Comparison of ENCODE assay signal across 2 cellular contexts in the genomic region with DNA sequence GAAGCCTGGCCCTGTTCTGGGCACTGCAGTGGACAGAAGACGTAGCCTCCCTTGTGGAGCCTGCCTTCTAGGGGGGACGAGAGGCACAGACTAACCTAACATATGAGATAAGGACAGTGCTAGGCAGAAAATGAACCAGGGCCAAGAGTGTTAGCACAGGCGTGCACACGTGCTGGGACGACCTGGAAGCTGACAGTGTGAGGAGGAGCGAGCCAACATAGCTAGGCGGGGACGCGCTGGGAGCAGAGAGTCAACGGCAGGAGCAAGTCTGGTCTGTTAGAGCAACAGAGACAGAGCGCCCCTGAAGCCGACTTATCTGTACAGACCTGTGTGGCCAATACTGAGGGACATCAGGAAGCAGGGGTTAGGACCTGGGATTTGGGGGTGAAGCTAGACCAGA.
TF ChIP-seq lines count a peak whose summit lies in the region.

No MANE protein-coding gene starts in this region.

TF ChIP-seq in liver, 16 proteins besides CTCF, POLR2A, EP300 and RAD21:
- TF ChIP-seq FOXA2 (IDR thresholded peaks at IDR 0.05): no peak
- TF ChIP-seq FOXA1 (IDR thresholded peaks at IDR 0.05): no peak
- TF ChIP-seq, protein P1, sequence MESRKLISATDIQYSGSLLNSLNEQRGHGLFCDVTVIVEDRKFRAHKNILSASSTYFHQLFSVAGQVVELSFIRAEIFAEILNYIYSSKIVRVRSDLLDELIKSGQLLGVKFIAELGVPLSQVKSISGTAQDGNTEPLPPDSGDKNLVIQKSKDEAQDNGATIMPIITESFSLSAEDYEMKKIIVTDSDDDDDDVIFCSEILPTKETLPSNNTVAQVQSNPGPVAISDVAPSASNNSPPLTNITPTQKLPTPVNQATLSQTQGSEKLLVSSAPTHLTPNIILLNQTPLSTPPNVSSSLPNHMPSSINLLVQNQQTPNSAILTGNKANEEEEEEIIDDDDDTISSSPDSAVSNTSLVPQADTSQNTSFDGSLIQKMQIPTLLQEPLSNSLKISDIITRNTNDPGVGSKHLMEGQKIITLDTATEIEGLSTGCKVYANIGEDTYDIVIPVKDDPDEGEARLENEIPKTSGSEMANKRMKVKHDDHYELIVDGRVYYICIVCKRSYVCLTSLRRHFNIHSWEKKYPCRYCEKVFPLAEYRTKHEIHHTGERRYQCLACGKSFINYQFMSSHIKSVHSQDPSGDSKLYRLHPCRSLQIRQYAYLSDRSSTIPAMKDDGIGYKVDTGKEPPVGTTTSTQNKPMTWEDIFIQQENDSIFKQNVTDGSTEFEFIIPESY (IDR thresholded peaks at IDR 0.05): no peak
- TF ChIP-seq JUND (IDR thresholded peaks at IDR 0.05): no peak
- TF ChIP-seq RXRA (IDR thresholded peaks at IDR 0.05): peak; percentile 36 to 73
- peak; percentile 32 for TF ChIP-seq YY1 (IDR thresholded peaks at IDR 0.05)
- peak in 1 of 2 donors; percentile 53 for TF ChIP-seq GABPA (IDR thresholded peaks at IDR 0.05 in 1 of 2, conservative IDR thresholded peaks at IDR 0.05 in 1 of 2)
- peak; percentile 44 for TF ChIP-seq SP1 (IDR thresholded peaks at IDR 0.05)
- no peak for TF ChIP-seq NR2F2 (IDR thresholded peaks at IDR 0.05)
- TF ChIP-seq, protein P2, sequence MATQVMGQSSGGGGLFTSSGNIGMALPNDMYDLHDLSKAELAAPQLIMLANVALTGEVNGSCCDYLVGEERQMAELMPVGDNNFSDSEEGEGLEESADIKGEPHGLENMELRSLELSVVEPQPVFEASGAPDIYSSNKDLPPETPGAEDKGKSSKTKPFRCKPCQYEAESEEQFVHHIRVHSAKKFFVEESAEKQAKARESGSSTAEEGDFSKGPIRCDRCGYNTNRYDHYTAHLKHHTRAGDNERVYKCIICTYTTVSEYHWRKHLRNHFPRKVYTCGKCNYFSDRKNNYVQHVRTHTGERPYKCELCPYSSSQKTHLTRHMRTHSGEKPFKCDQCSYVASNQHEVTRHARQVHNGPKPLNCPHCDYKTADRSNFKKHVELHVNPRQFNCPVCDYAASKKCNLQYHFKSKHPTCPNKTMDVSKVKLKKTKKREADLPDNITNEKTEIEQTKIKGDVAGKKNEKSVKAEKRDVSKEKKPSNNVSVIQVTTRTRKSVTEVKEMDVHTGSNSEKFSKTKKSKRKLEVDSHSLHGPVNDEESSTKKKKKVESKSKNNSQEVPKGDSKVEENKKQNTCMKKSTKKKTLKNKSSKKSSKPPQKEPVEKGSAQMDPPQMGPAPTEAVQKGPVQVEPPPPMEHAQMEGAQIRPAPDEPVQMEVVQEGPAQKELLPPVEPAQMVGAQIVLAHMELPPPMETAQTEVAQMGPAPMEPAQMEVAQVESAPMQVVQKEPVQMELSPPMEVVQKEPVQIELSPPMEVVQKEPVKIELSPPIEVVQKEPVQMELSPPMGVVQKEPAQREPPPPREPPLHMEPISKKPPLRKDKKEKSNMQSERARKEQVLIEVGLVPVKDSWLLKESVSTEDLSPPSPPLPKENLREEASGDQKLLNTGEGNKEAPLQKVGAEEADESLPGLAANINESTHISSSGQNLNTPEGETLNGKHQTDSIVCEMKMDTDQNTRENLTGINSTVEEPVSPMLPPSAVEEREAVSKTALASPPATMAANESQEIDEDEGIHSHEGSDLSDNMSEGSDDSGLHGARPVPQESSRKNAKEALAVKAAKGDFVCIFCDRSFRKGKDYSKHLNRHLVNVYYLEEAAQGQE (IDR thresholded peaks at IDR 0.05): peak; percentile 13
- no peak for TF ChIP-seq EGR1 (IDR thresholded peaks at IDR 0.05; ENCODE audit: low read depth in 2 of 2)
- TF ChIP-seq, protein P3, sequence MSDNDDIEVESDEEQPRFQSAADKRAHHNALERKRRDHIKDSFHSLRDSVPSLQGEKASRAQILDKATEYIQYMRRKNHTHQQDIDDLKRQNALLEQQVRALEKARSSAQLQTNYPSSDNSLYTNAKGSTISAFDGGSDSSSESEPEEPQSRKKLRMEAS (IDR thresholded peaks at IDR 0.05): peak; percentile 81
- TF ChIP-seq, protein P4, sequence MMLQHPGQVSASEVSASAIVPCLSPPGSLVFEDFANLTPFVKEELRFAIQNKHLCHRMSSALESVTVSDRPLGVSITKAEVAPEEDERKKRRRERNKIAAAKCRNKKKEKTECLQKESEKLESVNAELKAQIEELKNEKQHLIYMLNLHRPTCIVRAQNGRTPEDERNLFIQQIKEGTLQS (IDR thresholded peaks at IDR 0.05): no peak
- peak; percentile 28 to 66 for TF ChIP-seq HNF4A (conservative IDR thresholded peaks at IDR 0.05)
- no peak for TF ChIP-seq TAF1 (conservative IDR thresholded peaks at IDR 0.05)
- TF ChIP-seq HNF4G (IDR thresholded peaks at IDR 0.05): no peak
TF ChIP-seq in liver: peak in this region for 7.

TF ChIP-seq in HepG2, 621 proteins besides CTCF, POLR2A, EP300 and RAD21:
- TF ChIP-seq ZNF24 (IDR thresholded peaks at IDR 0.05) (no peak), MED8 (CRISPR knock-in tag; IDR thresholded peaks at IDR 0.05; ENCODE audit: insufficient replicate concordance) (no peak), SNAI1 (CRISPR knock-in tag; IDR thresholded peaks at IDR 0.05; ENCODE audit: borderline replicate concordance) (no peak), ZFP82 (CRISPR knock-in tag; IDR thresholded peaks at IDR 0.05; ENCODE audit: borderline replicate concordance) (no peak), ZNF629 (CRISPR knock-in tag; conservative IDR thresholded peaks at IDR 0.05) (no peak), MAF1 (CRISPR knock-in tag; IDR thresholded peaks at IDR 0.05; ENCODE audit: borderline replicate concordance) (no peak), THAP11 (CRISPR knock-in tag; IDR thresholded peaks at IDR 0.05) (no peak)
- TF ChIP-seq, protein P5, sequence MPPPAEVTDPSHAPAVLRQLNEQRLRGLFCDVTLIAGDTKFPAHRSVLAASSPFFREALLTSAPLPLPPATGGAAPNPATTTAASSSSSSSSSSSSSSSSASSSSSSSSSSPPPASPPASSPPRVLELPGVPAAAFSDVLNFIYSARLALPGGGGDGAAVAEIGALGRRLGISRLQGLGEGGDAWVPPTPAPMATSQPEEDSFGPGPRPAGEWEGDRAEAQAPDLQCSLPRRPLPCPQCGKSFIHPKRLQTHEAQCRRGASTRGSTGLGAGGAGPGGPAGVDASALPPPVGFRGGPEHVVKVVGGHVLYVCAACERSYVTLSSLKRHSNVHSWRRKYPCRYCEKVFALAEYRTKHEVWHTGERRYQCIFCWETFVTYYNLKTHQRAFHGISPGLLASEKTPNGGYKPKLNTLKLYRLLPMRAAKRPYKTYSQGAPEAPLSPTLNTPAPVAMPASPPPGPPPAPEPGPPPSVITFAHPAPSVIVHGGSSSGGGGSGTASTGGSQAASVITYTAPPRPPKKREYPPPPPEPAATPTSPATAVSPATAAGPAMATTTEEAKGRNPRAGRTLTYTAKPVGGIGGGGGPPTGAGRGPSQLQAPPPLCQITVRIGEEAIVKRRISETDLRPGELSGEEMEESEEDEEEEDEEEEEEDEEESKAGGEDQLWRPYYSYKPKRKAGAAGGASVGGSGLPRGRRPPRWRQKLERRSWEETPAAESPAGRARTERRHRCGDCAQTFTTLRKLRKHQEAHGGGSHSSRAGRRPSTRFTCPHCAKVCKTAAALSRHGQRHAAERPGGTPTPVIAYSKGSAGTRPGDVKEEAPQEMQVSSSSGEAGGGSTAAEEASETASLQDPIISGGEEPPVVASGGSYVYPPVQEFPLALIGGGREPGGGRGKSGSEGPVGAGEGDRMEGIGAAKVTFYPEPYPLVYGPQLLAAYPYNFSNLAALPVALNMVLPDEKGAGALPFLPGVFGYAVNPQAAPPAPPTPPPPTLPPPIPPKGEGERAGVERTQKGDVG (CRISPR knock-in tag; IDR thresholded peaks at IDR 0.05; ENCODE audit: borderline replicate concordance): no peak
- TF ChIP-seq, protein P6, sequence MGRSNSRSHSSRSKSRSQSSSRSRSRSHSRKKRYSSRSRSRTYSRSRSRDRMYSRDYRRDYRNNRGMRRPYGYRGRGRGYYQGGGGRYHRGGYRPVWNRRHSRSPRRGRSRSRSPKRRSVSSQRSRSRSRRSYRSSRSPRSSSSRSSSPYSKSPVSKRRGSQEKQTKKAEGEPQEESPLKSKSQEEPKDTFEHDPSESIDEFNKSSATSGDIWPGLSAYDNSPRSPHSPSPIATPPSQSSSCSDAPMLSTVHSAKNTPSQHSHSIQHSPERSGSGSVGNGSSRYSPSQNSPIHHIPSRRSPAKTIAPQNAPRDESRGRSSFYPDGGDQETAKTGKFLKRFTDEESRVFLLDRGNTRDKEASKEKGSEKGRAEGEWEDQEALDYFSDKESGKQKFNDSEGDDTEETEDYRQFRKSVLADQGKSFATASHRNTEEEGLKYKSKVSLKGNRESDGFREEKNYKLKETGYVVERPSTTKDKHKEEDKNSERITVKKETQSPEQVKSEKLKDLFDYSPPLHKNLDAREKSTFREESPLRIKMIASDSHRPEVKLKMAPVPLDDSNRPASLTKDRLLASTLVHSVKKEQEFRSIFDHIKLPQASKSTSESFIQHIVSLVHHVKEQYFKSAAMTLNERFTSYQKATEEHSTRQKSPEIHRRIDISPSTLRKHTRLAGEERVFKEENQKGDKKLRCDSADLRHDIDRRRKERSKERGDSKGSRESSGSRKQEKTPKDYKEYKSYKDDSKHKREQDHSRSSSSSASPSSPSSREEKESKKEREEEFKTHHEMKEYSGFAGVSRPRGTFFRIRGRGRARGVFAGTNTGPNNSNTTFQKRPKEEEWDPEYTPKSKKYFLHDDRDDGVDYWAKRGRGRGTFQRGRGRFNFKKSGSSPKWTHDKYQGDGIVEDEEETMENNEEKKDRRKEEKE (IDR thresholded peaks at IDR 0.05): no peak
